In the genomic region with DNA sequence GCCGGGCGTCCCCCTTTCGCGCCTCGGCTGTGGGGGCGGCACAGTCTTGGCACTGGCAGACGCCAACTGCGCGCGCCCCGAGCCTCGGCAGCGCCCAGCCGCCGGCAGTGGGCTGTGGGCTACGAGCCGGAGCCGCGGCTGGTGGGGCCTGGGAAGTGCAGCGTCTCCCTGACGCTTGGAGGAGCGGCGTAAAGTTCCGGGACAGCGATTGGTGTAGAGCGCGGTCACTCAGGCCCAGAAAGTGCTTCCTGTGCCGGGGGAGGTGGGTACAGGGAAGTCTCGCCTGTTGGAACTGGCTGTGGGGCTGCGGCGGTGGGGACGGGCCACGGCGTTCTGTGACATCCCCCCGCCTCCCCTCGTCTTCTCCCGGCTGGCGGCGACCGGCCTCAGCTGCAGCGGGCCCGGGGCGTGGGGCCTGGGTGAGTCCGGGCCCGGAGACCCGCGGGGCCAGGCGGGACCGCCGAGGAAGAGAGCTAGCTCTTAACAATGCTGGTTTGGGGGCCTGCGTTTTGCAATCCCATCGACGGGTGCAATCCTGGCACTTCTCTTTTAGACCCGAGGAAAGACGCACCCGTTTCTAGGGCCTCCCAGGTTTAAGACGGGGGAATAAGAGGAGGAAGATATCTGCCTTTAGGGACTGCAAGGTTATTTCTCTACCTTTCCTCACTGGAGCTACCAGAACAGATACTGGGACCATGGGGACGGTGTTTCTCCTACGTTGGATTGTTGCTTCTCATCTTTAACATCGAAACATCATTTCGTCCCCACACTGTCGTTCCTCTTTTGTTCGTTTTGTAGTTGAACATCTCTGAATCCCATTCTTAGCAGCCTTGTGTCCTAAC, we compare ENCODE assay signal across 1 cellular context.
TF ChIP-seq lines count a peak whose summit lies in the region.

A gene (minus strand): TSS at position 157 of the 842 bp plus-strand sequence. CDS start 233 bp downstream, outside the sequence.
A gene (plus strand): TSS at position 265 of the 842 bp plus-strand sequence. CDS start 4,575 bp downstream, outside the sequence.

TF ChIP-seq in HepG2, 621 proteins besides CTCF, POLR2A, EP300 and RAD21 (continued from another document and continues in another):
- TF ChIP-seq, protein P1, sequence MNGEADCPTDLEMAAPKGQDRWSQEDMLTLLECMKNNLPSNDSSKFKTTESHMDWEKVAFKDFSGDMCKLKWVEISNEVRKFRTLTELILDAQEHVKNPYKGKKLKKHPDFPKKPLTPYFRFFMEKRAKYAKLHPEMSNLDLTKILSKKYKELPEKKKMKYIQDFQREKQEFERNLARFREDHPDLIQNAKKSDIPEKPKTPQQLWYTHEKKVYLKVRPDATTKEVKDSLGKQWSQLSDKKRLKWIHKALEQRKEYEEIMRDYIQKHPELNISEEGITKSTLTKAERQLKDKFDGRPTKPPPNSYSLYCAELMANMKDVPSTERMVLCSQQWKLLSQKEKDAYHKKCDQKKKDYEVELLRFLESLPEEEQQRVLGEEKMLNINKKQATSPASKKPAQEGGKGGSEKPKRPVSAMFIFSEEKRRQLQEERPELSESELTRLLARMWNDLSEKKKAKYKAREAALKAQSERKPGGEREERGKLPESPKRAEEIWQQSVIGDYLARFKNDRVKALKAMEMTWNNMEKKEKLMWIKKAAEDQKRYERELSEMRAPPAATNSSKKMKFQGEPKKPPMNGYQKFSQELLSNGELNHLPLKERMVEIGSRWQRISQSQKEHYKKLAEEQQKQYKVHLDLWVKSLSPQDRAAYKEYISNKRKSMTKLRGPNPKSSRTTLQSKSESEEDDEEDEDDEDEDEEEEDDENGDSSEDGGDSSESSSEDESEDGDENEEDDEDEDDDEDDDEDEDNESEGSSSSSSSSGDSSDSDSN (CRISPR knock-in tag; IDR thresholded peaks at IDR 0.05): peak; percentile 95
- TF ChIP-seq ZNF333 (CRISPR knock-in tag; IDR thresholded peaks at IDR 0.05; ENCODE audit: borderline replicate concordance) (peak; percentile 60; the same call in 1 of the 2 replicates), HNF4A (CRISPR knock-in tag; IDR thresholded peaks at IDR 0.05) (no peak), KAT7 (CRISPR knock-in tag; IDR thresholded peaks at IDR 0.05; ENCODE audit: borderline replicate concordance) (peak; percentile 70; the same call in 1 of the 2 replicates), ZNF282 (IDR thresholded peaks at IDR 0.05; ENCODE audit: partially characterized antibody) (no peak), ZNF746 (CRISPR knock-in tag; IDR thresholded peaks at IDR 0.05) (no peak), ADNP (CRISPR knock-in tag; IDR thresholded peaks at IDR 0.05) (no peak), RBAK (CRISPR knock-in tag; IDR thresholded peaks at IDR 0.05) (no peak), EHMT2 (IDR thresholded peaks at IDR 0.05; ENCODE audit: borderline replicate concordance, low read depth, low read length) (no peak), ZNF776 (CRISPR knock-in tag; IDR thresholded peaks at IDR 0.05) (peak; percentile 24; the same call in 1 of the 2 replicates), KDM5A (IDR thresholded peaks at IDR 0.05; ENCODE audit: borderline replicate concordance, low read length) (no peak), SOX6 (IDR thresholded peaks at IDR 0.05) (no peak), SOX6 (CRISPR knock-in tag; IDR thresholded peaks at IDR 0.05) (0 out of 2 replicates have a peak, but pooled peaks have one; percentile 35), NR2C2 (CRISPR knock-in tag; IDR thresholded peaks at IDR 0.05; ENCODE audit: borderline replicate concordance) (peak; percentile 98), ZNF562 (CRISPR knock-in tag; IDR thresholded peaks at IDR 0.05; ENCODE audit: borderline replicate concordance) (no peak), ZNF619 (CRISPR knock-in tag; IDR thresholded peaks at IDR 0.05) (no peak), SALL2 (CRISPR knock-in tag; IDR thresholded peaks at IDR 0.05) (peak; percentile 33; the same call in 1 of the 2 replicates), HOXA7 (CRISPR knock-in tag; IDR thresholded peaks at IDR 0.05) (no peak), RNF2 (conservative IDR thresholded peaks at IDR 0.05; ENCODE audit: low read depth) (no peak; the same call in 1 of the 2 replicates), SNAPC2 (CRISPR knock-in tag; IDR thresholded peaks at IDR 0.05) (peak; percentile 57; the same call in 1 of the 2 replicates), PAX8 (CRISPR knock-in tag; IDR thresholded peaks at IDR 0.05; ENCODE audit: borderline replicate concordance) (peak; percentile 53; the same call in 1 of the 2 replicates), TEAD3 (CRISPR knock-in tag; optimal IDR thresholded peaks at IDR 0.05; ENCODE audit: borderline replicate concordance) (no peak), ZNF614 (CRISPR knock-in tag; IDR thresholded peaks at IDR 0.05; ENCODE audit: borderline replicate concordance) (no peak)
- TF ChIP-seq, protein P2, sequence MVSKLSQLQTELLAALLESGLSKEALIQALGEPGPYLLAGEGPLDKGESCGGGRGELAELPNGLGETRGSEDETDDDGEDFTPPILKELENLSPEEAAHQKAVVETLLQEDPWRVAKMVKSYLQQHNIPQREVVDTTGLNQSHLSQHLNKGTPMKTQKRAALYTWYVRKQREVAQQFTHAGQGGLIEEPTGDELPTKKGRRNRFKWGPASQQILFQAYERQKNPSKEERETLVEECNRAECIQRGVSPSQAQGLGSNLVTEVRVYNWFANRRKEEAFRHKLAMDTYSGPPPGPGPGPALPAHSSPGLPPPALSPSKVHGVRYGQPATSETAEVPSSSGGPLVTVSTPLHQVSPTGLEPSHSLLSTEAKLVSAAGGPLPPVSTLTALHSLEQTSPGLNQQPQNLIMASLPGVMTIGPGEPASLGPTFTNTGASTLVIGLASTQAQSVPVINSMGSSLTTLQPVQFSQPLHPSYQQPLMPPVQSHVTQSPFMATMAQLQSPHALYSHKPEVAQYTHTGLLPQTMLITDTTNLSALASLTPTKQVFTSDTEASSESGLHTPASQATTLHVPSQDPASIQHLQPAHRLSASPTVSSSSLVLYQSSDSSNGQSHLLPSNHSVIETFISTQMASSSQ (IDR thresholded peaks at IDR 0.05; ENCODE audit: low read depth): no peak
- TF ChIP-seq, protein P2 (CRISPR knock-in tag; IDR thresholded peaks at IDR 0.05; ENCODE audit: borderline replicate concordance): peak; percentile 79
- TF ChIP-seq, protein P3, sequence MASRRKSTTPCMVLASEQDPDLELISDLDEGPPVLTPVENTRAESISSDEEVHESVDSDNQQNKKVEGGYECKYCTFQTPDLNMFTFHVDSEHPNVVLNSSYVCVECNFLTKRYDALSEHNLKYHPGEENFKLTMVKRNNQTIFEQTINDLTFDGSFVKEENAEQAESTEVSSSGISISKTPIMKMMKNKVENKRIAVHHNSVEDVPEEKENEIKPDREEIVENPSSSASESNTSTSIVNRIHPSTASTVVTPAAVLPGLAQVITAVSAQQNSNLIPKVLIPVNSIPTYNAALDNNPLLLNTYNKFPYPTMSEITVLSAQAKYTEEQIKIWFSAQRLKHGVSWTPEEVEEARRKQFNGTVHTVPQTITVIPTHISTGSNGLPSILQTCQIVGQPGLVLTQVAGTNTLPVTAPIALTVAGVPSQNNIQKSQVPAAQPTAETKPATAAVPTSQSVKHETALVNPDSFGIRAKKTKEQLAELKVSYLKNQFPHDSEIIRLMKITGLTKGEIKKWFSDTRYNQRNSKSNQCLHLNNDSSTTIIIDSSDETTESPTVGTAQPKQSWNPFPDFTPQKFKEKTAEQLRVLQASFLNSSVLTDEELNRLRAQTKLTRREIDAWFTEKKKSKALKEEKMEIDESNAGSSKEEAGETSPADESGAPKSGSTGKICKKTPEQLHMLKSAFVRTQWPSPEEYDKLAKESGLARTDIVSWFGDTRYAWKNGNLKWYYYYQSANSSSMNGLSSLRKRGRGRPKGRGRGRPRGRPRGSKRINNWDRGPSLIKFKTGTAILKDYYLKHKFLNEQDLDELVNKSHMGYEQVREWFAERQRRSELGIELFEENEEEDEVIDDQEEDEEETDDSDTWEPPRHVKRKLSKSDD (CRISPR knock-in tag; IDR thresholded peaks at IDR 0.05; ENCODE audit: low read depth): no peak
- TF ChIP-seq, protein P4, sequence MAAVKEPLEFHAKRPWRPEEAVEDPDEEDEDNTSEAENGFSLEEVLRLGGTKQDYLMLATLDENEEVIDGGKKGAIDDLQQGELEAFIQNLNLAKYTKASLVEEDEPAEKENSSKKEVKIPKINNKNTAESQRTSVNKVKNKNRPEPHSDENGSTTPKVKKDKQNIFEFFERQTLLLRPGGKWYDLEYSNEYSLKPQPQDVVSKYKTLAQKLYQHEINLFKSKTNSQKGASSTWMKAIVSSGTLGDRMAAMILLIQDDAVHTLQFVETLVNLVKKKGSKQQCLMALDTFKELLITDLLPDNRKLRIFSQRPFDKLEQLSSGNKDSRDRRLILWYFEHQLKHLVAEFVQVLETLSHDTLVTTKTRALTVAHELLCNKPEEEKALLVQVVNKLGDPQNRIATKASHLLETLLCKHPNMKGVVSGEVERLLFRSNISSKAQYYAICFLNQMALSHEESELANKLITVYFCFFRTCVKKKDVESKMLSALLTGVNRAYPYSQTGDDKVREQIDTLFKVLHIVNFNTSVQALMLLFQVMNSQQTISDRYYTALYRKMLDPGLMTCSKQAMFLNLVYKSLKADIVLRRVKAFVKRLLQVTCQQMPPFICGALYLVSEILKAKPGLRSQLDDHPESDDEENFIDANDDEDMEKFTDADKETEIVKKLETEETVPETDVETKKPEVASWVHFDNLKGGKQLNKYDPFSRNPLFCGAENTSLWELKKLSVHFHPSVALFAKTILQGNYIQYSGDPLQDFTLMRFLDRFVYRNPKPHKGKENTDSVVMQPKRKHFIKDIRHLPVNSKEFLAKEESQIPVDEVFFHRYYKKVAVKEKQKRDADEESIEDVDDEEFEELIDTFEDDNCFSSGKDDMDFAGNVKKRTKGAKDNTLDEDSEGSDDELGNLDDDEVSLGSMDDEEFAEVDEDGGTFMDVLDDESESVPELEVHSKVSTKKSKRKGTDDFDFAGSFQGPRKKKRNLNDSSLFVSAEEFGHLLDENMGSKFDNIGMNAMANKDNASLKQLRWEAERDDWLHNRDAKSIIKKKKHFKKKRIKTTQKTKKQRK (IDR thresholded peaks at IDR 0.05; ENCODE audit: low read length): no peak
- TF ChIP-seq, protein P5, sequence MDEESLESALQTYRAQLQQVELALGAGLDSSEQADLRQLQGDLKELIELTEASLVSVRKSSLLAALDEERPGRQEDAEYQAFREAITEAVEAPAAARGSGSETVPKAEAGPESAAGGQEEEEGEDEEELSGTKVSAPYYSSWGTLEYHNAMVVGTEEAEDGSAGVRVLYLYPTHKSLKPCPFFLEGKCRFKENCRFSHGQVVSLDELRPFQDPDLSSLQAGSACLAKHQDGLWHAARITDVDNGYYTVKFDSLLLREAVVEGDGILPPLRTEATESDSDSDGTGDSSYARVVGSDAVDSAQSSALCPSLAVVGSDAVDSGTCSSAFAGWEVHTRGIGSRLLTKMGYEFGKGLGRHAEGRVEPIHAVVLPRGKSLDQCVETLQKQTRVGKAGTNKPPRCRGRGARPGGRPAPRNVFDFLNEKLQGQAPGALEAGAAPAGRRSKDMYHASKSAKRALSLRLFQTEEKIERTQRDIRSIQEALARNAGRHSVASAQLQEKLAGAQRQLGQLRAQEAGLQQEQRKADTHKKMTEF (CRISPR knock-in tag; IDR thresholded peaks at IDR 0.05): peak; percentile 68; the same call in 1 of the 2 replicates
- TF ChIP-seq, protein P6, sequence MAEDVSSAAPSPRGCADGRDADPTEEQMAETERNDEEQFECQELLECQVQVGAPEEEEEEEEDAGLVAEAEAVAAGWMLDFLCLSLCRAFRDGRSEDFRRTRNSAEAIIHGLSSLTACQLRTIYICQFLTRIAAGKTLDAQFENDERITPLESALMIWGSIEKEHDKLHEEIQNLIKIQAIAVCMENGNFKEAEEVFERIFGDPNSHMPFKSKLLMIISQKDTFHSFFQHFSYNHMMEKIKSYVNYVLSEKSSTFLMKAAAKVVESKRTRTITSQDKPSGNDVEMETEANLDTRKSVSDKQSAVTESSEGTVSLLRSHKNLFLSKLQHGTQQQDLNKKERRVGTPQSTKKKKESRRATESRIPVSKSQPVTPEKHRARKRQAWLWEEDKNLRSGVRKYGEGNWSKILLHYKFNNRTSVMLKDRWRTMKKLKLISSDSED (CRISPR knock-in tag; IDR thresholded peaks at IDR 0.05): no peak
- TF ChIP-seq, protein P7, sequence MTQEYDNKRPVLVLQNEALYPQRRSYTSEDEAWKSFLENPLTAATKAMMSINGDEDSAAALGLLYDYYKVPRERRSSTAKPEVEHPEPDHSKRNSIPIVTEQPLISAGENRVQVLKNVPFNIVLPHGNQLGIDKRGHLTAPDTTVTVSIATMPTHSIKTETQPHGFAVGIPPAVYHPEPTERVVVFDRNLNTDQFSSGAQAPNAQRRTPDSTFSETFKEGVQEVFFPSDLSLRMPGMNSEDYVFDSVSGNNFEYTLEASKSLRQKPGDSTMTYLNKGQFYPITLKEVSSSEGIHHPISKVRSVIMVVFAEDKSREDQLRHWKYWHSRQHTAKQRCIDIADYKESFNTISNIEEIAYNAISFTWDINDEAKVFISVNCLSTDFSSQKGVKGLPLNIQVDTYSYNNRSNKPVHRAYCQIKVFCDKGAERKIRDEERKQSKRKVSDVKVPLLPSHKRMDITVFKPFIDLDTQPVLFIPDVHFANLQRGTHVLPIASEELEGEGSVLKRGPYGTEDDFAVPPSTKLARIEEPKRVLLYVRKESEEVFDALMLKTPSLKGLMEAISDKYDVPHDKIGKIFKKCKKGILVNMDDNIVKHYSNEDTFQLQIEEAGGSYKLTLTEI (CRISPR knock-in tag; conservative IDR thresholded peaks at IDR 0.05): no peak
